17 cellular contexts compared by ENCODE assay signal in the genomic region with DNA sequence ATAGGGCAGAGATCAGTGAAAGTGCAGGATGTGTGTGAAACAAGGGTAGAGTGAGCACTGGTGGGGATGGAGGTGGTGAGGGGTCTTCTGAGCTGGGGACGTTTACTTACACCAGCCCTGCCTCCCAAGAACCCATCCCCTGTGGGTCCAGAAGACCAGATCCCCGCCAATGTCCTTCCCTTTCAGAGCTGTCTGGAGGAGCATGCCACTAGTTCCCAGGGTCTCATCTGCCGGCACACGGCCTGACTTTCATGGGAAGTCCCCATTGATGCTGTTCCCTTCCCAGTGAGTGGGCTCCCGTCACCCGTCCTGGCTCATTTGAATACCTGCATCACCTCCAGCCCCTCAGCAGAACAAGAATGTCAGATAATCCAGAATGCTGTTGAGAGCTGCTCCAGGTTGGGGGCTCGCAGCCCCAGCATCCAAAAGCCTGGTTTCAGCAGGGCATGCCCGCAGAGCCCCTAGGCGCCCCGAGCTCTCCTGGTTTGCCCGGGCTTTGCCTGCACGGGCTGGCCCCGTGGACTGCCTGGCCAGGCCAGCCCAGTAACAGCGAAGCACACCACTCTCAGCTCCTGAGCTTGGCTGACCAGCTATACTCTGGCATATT.
DNase-seq lines count a peak whose midpoint lies in the region; ATAC-seq, FAIRE-seq and TF ChIP-seq lines count a peak whose summit lies in the region.
"Had no signal": no experiment of that assay in that cellular context is flagged by ENCODE, and none has a peak within 500 bp of the region (broad histone marks: within the 10 kb centered on the region; RNA-seq: fewer than 3 reads in every experiment).

No MANE protein-coding gene starts in this region.

- no peaks in the 10 kb centered on the region for H3K4me1 Mint-ChIP-seq in activated CD8-positive, alpha-beta memory T cell treated with anti-CD3 and anti-CD28 coated beads, Interleukin-2, amount 10 ng/mL, durations not matched to agents 7 days and 5 days
- peaks cover 0 to 2% (median 0%) of the 10 kb centered on the region in 4 donors for H3K4me1 Mint-ChIP-seq in naive thymus-derived CD8-positive, alpha-beta T cell
- H3K4me1 Mint-ChIP-seq: CD4-positive, CD25-positive, alpha-beta regulatory T cell had no signal

- H2AK5ac ChIP-seq in H1 (ENCODE audit: low read depth, low read length), result no peak overlapping the region

- no peaks in the 10 kb centered on the region for H3K79me1 ChIP-seq in H1 (ENCODE audit: low read depth, low read length)

- H3K79me2 ChIP-seq in H1 (ENCODE audit: control insufficient read depth in 1 of 2, insufficient read depth in 2 of 2, low read length in 2 of 2), result no peaks in the 10 kb centered on the region

- no peak overlapping the region for H2AFZ ChIP-seq in H1 (ENCODE audit: low read length)
- H2AFZ ChIP-seq: GM23248 had no signal

- no peak overlapping the region for H3K9ac ChIP-seq in H1 (replicated peaks in 1 of 4; ENCODE audit: extremely low read depth in 1 of 4, low read depth in 3 of 4, low read length in 3 of 4)
- H3K9ac ChIP-seq: BLaER1 treated with 17β-estradiol and CSF1 and Interleukin-3, amounts not matched to agents 10 nM and 100 nM; GM23248 had no signal

- no peak overlapping the region for H3K4me3 Mint-ChIP-seq in activated CD8-positive, alpha-beta memory T cell treated with anti-CD3 and anti-CD28 coated beads, Interleukin-2, amount 10 ng/mL, durations not matched to agents 7 days and 5 days
- no peak overlapping the region for H3K4me3 Mint-ChIP-seq in naive thymus-derived CD8-positive, alpha-beta T cell
- H3K4me3 Mint-ChIP-seq: CD4-positive, CD25-positive, alpha-beta regulatory T cell had no signal

- H2BK20ac ChIP-seq in H1 (ENCODE audit: low read length), result no peak overlapping the region

- H2BK5ac ChIP-seq in H1 (ENCODE audit: low read depth, low read length), result no peak overlapping the region

- no peaks in the 10 kb centered on the region for H3K23me2 ChIP-seq in H1 (ENCODE audit: low read depth, low read length)

- no peaks in the 10 kb centered on the region for H3K9me3 ChIP-seq in H1 (ENCODE audit: insufficient read depth in 2 of 2, low read depth in 1 of 2, low read length in 1 of 2)
- H3K9me3 ChIP-seq in sigmoid colon, result no peaks in the 10 kb centered on the region
- no peaks in the 10 kb centered on the region for H3K9me3 ChIP-seq in BE2C

- H2BK12ac ChIP-seq in H1 (ENCODE audit: low read depth, low read length), result 0 out of 2 replicates have a peak overlapping the region, but pooled peaks have one; percentile 50

- no peak overlapping the region for H4K5ac ChIP-seq in H1 (ENCODE audit: insufficient read length, low read depth, low read length)

- no peak overlapping the region for H4K91ac ChIP-seq in H1 (replicated peaks; ENCODE audit: insufficient read length, low read length)

- H3K9me3 Mint-ChIP-seq in activated CD8-positive, alpha-beta memory T cell treated with anti-CD3 and anti-CD28 coated beads, Interleukin-2, amount 10 ng/mL, durations not matched to agents 7 days and 5 days (ENCODE audit: low read depth), result no peaks in the 10 kb centered on the region
- peaks cover 0 to 18% (median 0%) of the 10 kb centered on the region in 9 donors for H3K9me3 Mint-ChIP-seq in naive thymus-derived CD8-positive, alpha-beta T cell

- no peak overlapping the region for H3K4me2 ChIP-seq in H1 (ENCODE audit: insufficient read depth in 1 of 2, low read depth in 2 of 2, low read length in 2 of 2)
- H3K4me2 ChIP-seq: BLaER1 treated with 17β-estradiol and CSF1 and Interleukin-3, amounts not matched to agents 10 nM and 100 nM had no signal

- TF ChIP-seq CTCF in H1 (IDR thresholded peaks at IDR 0.05; ENCODE audit: control extremely low read depth in 1 of 3, insufficient read depth in 1 of 3, low read depth in 1 of 3, low read length in 3 of 3) (no peak), sigmoid colon (IDR thresholded peaks at IDR 0.05) (no peak), BE2C (IDR thresholded peaks at IDR 0.05; ENCODE audit: low read depth, low read length) (no peak)

- no peak overlapping the region for H3K18ac ChIP-seq in H1 (ENCODE audit: extremely low read depth, low read length)

- peaks cover 0 to 10% (median under 1%) of the 10 kb centered on the region in 4 experiments; a peak in 4 of 7 replicates for H3K4me1 ChIP-seq in H1 (replicated peaks in 1 of 4; ENCODE audit: control insufficient read depth in 3 of 4, insufficient read depth in 4 of 4, low read length in 3 of 4)
- no peaks in the 10 kb centered on the region for H3K4me1 ChIP-seq in sigmoid colon
- no peaks in the 10 kb centered on the region for H3K4me1 ChIP-seq in BE2C
- H3K4me1 ChIP-seq: BLaER1 treated with 17β-estradiol and CSF1 and Interleukin-3, amounts not matched to agents 10 nM and 100 nM had no signal

- H3K27me3 ChIP-seq in H1 (replicated peaks in 1 of 4; ENCODE audit: control insufficient read depth in 3 of 4, extremely low read depth in 1 of 4, insufficient read depth in 3 of 4, low read length in 3 of 4) (no peaks in the 10 kb centered on the region), sigmoid colon (no peaks in the 10 kb centered on the region), BE2C (no peaks in the 10 kb centered on the region)
- H3K27me3 ChIP-seq: BLaER1 treated with 17β-estradiol and CSF1 and Interleukin-3, amounts not matched to agents 10 nM and 100 nM had no signal

- no peak for FAIRE-seq in H1 (lab: Jason Lieb, UNC)
- FAIRE-seq: GM12878, GM18507 had no signal

- CTCF ChIA-PET in activated CD8-positive, alpha-beta memory T cell treated with anti-CD3 and anti-CD28 coated beads, Interleukin-2, amount 10 ng/mL, durations not matched to agents 7 days and 5 days (lab: Charles Lee), result no interaction called here
- CTCF ChIA-PET in H1 (lab: Charles Lee; ENCODE audit: partially characterized antibody), result interaction anchor here (0.9 to 1.4 kb wide), 3 partner anchors 11 to 396 kb away, joined by 3 to 5 read pairs (median 3); no protein-coding TSS in a partner anchor

- H4K8ac ChIP-seq in H1 (ENCODE audit: extremely low read depth, insufficient read depth, low read length), result no peak overlapping the region

- TF ChIP-seq EP300 in H1 (IDR thresholded peaks at IDR 0.05; ENCODE audit: borderline replicate concordance in 1 of 2, low read depth in 2 of 2, low read length in 2 of 2) (no peak), sigmoid colon (IDR thresholded peaks at IDR 0.05) (no peak)

- no peak overlapping the region for H3K23ac ChIP-seq in H1 (ENCODE audit: insufficient read length)

- no peak for ATAC-seq in activated CD8-positive, alpha-beta memory T cell treated with anti-CD3 and anti-CD28 coated beads, Interleukin-2, amount 10 ng/mL, durations not matched to agents 7 days and 5 days
- ATAC-seq in naive thymus-derived CD8-positive, alpha-beta T cell, result no peak
- ATAC-seq: GM12878 had no signal

- H3K27ac Mint-ChIP-seq in activated CD8-positive, alpha-beta memory T cell treated with anti-CD3 and anti-CD28 coated beads, Interleukin-2, amount 10 ng/mL, durations not matched to agents 7 days and 5 days, result no peak overlapping the region
- H3K27ac Mint-ChIP-seq in naive thymus-derived CD8-positive, alpha-beta T cell, result no peak overlapping the region

- peaks cover 2% of the 10 kb centered on the region for H3K36me3 Mint-ChIP-seq in activated CD8-positive, alpha-beta memory T cell treated with anti-CD3 and anti-CD28 coated beads, Interleukin-2, amount 10 ng/mL, durations not matched to agents 7 days and 5 days
- H3K36me3 Mint-ChIP-seq in naive thymus-derived CD8-positive, alpha-beta T cell, result peaks cover 26 to 66% (median 62%) of the 10 kb centered on the region in 3 donors

- H3K36me3 ChIP-seq in H1 (ENCODE audit: control insufficient read depth in 2 of 4, insufficient read depth in 4 of 4, low read length in 3 of 4) (no peaks in the 10 kb centered on the region; a peak in 1 of 8 replicates), sigmoid colon (peaks cover 0 to 4% (median 0%) of the 10 kb centered on the region in 4 donors), BE2C (no peaks in the 10 kb centered on the region)

- no peak overlapping the region for H3K4me3 ChIP-seq in H1 (ENCODE audit: extremely low read depth in 1 of 4, insufficient read depth in 2 of 4, low read depth in 3 of 4, low read length in 4 of 4)
- no peak overlapping the region for H3K4me3 ChIP-seq in sigmoid colon
- no peak overlapping the region for H3K4me3 ChIP-seq in BE2C (ENCODE audit: low read depth, low read length)
- H3K4me3 ChIP-seq: BLaER1 treated with 17β-estradiol and CSF1 and Interleukin-3, amounts not matched to agents 10 nM and 100 nM; GM12878; GM23248 had no signal

- H4K20me1 ChIP-seq in H1 (replicated peaks in 1 of 2; ENCODE audit: control insufficient read depth in 1 of 2, insufficient read depth in 2 of 2, low read length in 2 of 2), result no peaks in the 10 kb centered on the region
- H4K20me1 ChIP-seq: BLaER1 treated with 17β-estradiol and CSF1 and Interleukin-3, amounts not matched to agents 10 nM and 100 nM had no signal

- POLR2A ChIA-PET in H1 (lab: Charles Lee; ENCODE audit: partially characterized antibody), result no interaction called here
- POLR2A ChIA-PET in naive thymus-derived CD8-positive, alpha-beta T cell (lab: Charles Lee), result no interaction called here

- no peaks in the 10 kb centered on the region for H3K27me3 Mint-ChIP-seq in activated CD8-positive, alpha-beta memory T cell treated with anti-CD3 and anti-CD28 coated beads, Interleukin-2, amount 10 ng/mL, durations not matched to agents 7 days and 5 days
- no peaks in the 10 kb centered on the region for H3K27me3 Mint-ChIP-seq in naive thymus-derived CD8-positive, alpha-beta T cell
- H3K27me3 Mint-ChIP-seq: CD4-positive, CD25-positive, alpha-beta regulatory T cell had no signal

- peak; percentile 3 for DNase-seq in activated CD8-positive, alpha-beta memory T cell treated with anti-CD3 and anti-CD28 coated beads, Interleukin-2, amount 10 ng/mL, durations not matched to agents 7 days and 5 days
- DNase-seq in activated CD8-positive, alpha-beta memory T cell treated with anti-CD3 and anti-CD28 coated beads, Interleukin-2, amount 50 U/mL, for 4 hours, result no peak
- DNase-seq in H1 (ENCODE audit: low read depth in 1 of 2, low spot score in 2 of 2) (no peak), mesenteric fat pad (ENCODE audit: low spot score) (peak; percentile 81), sigmoid colon (peak; percentile 35), caudate nucleus (lab: John Stamatoyannopoulos, UW) (no peak), BE2C (no peak)
- no peak for DNase-seq in naive thymus-derived CD8-positive, alpha-beta T cell
- DNase-seq: 8988T; AML-193; CD4-positive, CD25-positive, alpha-beta regulatory T cell; DMS 273 treated with DMSO at 0.1 percent for 48 hours; GM23248; H7 had no signal

- TF ChIP-seq POLR2A in H1 (IDR thresholded peaks at IDR 0.05; ENCODE audit: control extremely low read depth in 1 of 2, low read depth in 2 of 2, low read length in 2 of 2), result no peak
- no peak for TF ChIP-seq POLR2A in sigmoid colon (IDR thresholded peaks at IDR 0.05)

- no peak overlapping the region for H2BK15ac ChIP-seq in H1 (ENCODE audit: low read length)

- no peak overlapping the region for H3K56ac ChIP-seq in H1 (replicated peaks; ENCODE audit: insufficient read length, low read depth, low read length)

- WGBS in H1 (ENCODE audit: extremely low coverage in 1 of 2, insufficient coverage in 1 of 2, insufficient read length in 1 of 2, insufficient replicate concordance in 2 of 2, low coverage in 1 of 2, low lambda C conversion rate in 2 of 2, missing lambda C conversion rate in 1 of 2), 2 experiments, result 94% methylated on average over 14 of the region's 14 CpGs; no CpG with 5 or more reads in 1 of the 2 experiments
- WGBS in sigmoid colon, 2 donors, result 93 to 96% methylated on average over 14 of the region's 14 CpGs

- no peak overlapping the region for H3K4ac ChIP-seq in H1 (replicated peaks; ENCODE audit: insufficient read length, low read depth, low read length)

- intact Hi-C loops in sigmoid colon (cut with DNase I), result no loop called here

- H3K27ac ChIP-seq in H1 (ENCODE audit: low read depth, low read length) (no peak overlapping the region), sigmoid colon (no peak overlapping the region), caudate nucleus (ENCODE audit: low read depth, low read length) (no peak overlapping the region)
- H3K27ac ChIP-seq: BLaER1 treated with 17β-estradiol and CSF1 and Interleukin-3, amounts not matched to agents 10 nM and 100 nM; GM23248 had no signal

- H2BK120ac ChIP-seq in H1 (replicated peaks; ENCODE audit: low read depth, low read length), result no peak overlapping the region

- TF ChIP-seq RAD21 in H1 (IDR thresholded peaks at IDR 0.05 in 1 of 2, conservative IDR thresholded peaks at IDR 0.05 in 1 of 2; ENCODE audit: low read depth in 2 of 2, low read length in 2 of 2), result no peak

- no peak overlapping the region for H3K14ac ChIP-seq in H1 (ENCODE audit: insufficient read length)

Comparison
In these comparisons a context has a peak if more than half of its experiments do, and no peak if none do; other contexts are left out.
1. DNase-seq: peak in activated CD8-positive, alpha-beta memory T cell treated with anti-CD3 and anti-CD28 coated beads, Interleukin-2, amount 10 ng/mL, durations not matched to agents 7 days and 5 days (single experiment), mesenteric fat pad (single experiment) and sigmoid colon (single experiment); none in activated CD8-positive, alpha-beta memory T cell treated with anti-CD3 and anti-CD28 coated beads, Interleukin-2, amount 50 U/mL, for 4 hours (single experiment), H1 (0 of 2), caudate nucleus (0 of 61), naive thymus-derived CD8-positive, alpha-beta T cell (0 of 10) and BE2C (single experiment).